In the genomic region with DNA sequence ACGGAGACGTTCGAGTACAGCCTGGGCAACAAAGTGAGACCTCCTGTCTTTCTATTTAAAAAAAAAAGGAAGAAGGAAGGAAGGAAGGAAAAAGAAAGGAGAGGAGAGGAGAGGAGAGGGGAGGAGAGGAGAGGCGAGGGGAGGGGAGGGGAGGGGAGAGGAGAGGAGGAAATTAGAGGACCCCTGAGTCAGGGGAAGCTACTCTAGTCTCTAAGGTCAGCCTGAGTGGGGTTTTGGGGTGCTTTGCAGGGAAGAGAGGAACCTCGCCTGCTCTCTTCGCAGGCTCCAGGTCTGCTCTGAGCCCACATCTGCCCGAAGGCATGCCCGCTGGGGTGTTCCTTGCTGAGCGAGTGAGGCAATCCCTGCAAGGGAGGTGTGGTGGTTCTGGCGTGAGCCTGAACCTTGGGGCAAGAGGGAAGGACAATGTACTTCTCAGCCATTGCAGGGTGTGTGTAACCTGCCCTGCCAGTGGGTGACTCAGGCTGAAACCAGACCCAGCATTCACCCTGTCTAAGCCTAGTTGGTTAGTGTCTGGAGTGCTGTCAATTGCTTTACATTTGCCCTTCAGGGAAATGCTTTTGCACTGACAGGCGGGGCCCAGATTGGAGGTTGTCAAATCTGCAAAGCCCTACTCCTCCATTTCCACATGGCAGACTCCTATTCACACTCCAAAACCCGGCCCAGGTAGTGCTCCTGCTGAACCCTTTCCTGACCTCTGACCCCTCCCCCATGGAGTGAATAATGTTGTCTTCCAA, we compare ENCODE assay signal across 8 cellular contexts. TPM values are rescaled to one million over a fixed set of nuclear protein-coding genes. Genes with fewer than 3 reads are reported as not detected.
DNase-seq lines count a peak whose midpoint lies in the region; FAIRE-seq and TF ChIP-seq lines count a peak whose summit lies in the region.

No MANE protein-coding gene starts in this region.

- H3K4me3 Mint-ChIP-seq in CD14-positive monocyte, result peak overlapping the region in 1 of 2 donors; percentile 71

- H3K4me1 ChIP-seq in kidney (ENCODE audit: control insufficient read depth in 1 of 2, insufficient read depth in 1 of 2, low read depth in 1 of 2, low read length in 2 of 2), result no peaks in the 10 kb centered on the region

- peaks cover 44% of the 10 kb centered on the region for H3K4me1 Mint-ChIP-seq in CD14-positive monocyte

- H3K9ac ChIP-seq in kidney (ENCODE audit: low read length in 2 of 2), result no peak overlapping the region

- DNase-seq in CD14-positive monocyte (ENCODE audit: low spot score) (peak; percentile 88), HT-29 (ENCODE audit: low spot score) (peak; percentile 67), T1000 (lab: John Stamatoyannopoulos, UW) (peak; percentile 66), kidney (peak; percentile 85), putamen (ENCODE audit: low spot score) (no peak), coronary artery (ENCODE audit: low spot score) (no peak), NCI-H1436 (lab: John Stamatoyannopoulos, UW) (no peak), NCI-H187 (lab: John Stamatoyannopoulos, UW) (no peak)

- H3K9me3 Mint-ChIP-seq in CD14-positive monocyte, result peaks cover 0 to 6% (median 2%) of the 10 kb centered on the region in 7 donors

- no peaks in the 10 kb centered on the region for H3K36me3 ChIP-seq in kidney (ENCODE audit: control insufficient read depth in 1 of 2, insufficient read depth in 2 of 2, low read length in 2 of 2)

- H3K36me3 Mint-ChIP-seq in CD14-positive monocyte, result no peaks in the 10 kb centered on the region

- no peak for TF ChIP-seq CTCF in CD14-positive monocyte (IDR thresholded peaks at IDR 0.05)
- TF ChIP-seq CTCF in kidney (IDR thresholded peaks at IDR 0.05; ENCODE audit: borderline replicate concordance, extremely low read depth, insufficient read depth), result no peak
- TF ChIP-seq CTCF in coronary artery (IDR thresholded peaks at IDR 0.05), result no peak

- H3K27ac ChIP-seq in kidney (ENCODE audit: low read depth in 2 of 2, low read length in 2 of 2) (no peak overlapping the region), coronary artery (no peak overlapping the region)

- intact Hi-C loops in CD14-positive monocyte (cut with micrococcal nuclease) (loop anchor here in 1 of 2 donors (2.0 kb wide), 1 partner anchor 15 kb away; a partner anchor contains a TSS), kidney (cut with DNase I) (no loop called here)

- peak overlapping the region; percentile 31 to 89 (median 75) for H3K27ac Mint-ChIP-seq in CD14-positive monocyte

- H3K9me3 ChIP-seq in kidney (ENCODE audit: control insufficient read depth in 1 of 2, low read length in 2 of 2), result no peaks in the 10 kb centered on the region

- no peak for FAIRE-seq in kidney (lab: Jason Lieb, UNC)

- H3K27me3 Mint-ChIP-seq in CD14-positive monocyte (ENCODE audit: low read depth in 3 of 3), result peaks cover 32 to 60% (median 51%) of the 10 kb centered on the region in 3 donors

- H3K4me3 ChIP-seq in kidney (ENCODE audit: low read length in 2 of 2) (no peak overlapping the region), coronary artery (no peak overlapping the region)

RNA-seq across cellular contexts. Expression of a gene that starts 15.3 kb away (rescaled TPM):
- polyA plus RNA-seq in CD14-positive monocyte, result 1 to 10 TPM in 1 of 2 donors, under 1 TPM in 1; 0.88 to 1.6 TPM
- not detected in 2 replicates for total RNA-seq in HT-29 (2014; rRNA removed; shearing (Covaris generic))
- total RNA-seq in kidney, result 6.6 TPM
- not detected for polyA plus RNA-seq in kidney (ENCODE audit: insufficient read depth, low read depth, low replicate concordance)

RNA-seq across cellular contexts. Expression of a gene that starts 21.4 kb away (rescaled TPM):
- polyA plus RNA-seq in CD14-positive monocyte (1 to 10 TPM; 2.7 to 3.1 TPM), kidney (ENCODE audit: insufficient read depth, low read depth, low replicate concordance) (5.7 TPM)
- total RNA-seq in HT-29 (2014; rRNA removed; shearing (Covaris generic)), result 39.2 and 44.8 TPM in 2 replicates
- total RNA-seq in kidney, result 22.3 TPM

RNA-seq across cellular contexts. Expression of a gene that starts 35.6 kb away (rescaled TPM):
- not detected for polyA plus RNA-seq in CD14-positive monocyte
- total RNA-seq in HT-29 (2014; rRNA removed; shearing (Covaris generic)), result not detected in 2 replicates
- 2.0 TPM for total RNA-seq in kidney
- 2.5 TPM for polyA plus RNA-seq in kidney (ENCODE audit: insufficient read depth, low read depth, low replicate concordance)

RNA-seq across cellular contexts. Expression of a gene that starts 58.9 kb away (rescaled TPM):
- 10 to 100 TPM; 50.4 to 54.9 TPM for polyA plus RNA-seq in CD14-positive monocyte
- total RNA-seq in HT-29 (2014; rRNA removed; shearing (Covaris generic)), result 25.5 and 31.7 TPM in 2 replicates
- total RNA-seq in kidney, result 43.1 TPM
- polyA plus RNA-seq in kidney (ENCODE audit: insufficient read depth, low read depth, low replicate concordance), result 27.4 TPM

Comparison
In these comparisons a context has a peak if more than half of its experiments do, and no peak if none do; other contexts are left out.
1. DNase-seq: peak in CD14-positive monocyte (single experiment), HT-29 (single experiment), T1000 (single experiment) and kidney (single experiment); none in putamen (single experiment), coronary artery (single experiment), NCI-H1436 (single experiment) and NCI-H187 (0 of 2).